14 cellular contexts compared by ENCODE assay signal in the genomic region with DNA sequence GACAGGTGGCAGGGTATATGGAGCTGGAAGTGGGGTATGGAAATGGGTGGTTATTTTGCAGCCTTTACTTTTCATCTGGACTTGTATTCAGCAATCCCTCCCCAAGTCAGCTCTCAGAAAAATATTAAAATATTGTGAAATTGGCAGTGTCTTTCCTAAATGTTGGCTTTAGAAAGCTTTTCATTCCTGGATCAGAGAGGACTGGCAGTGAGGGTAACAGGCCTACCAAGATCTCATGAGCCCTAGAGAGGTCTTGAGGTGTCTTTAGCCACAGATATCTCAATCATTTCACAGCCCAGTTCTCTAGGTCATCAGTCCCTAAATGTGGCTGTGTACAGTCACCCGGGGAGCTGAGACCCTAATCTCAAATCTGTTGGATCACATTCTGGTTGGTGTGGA. TPM values are rescaled to one million over a fixed set of nuclear protein-coding genes. Genes with fewer than 3 reads are reported as not detected.
DNase-seq lines count a peak whose midpoint lies in the region; ATAC-seq lines count a peak whose summit lies in the region.
"Had no signal": no experiment of that assay in that cellular context is flagged by ENCODE, and none has a peak within 500 bp of the region (broad histone marks: within the 10 kb centered on the region; RNA-seq: fewer than 3 reads in every experiment).

No MANE protein-coding gene starts in this region.

- H3K9me3 Mint-ChIP-seq in stimulated activated naive CD8-positive, alpha-beta T cell treated with anti-CD3 and anti-CD28 coated beads, Interleukin-15, Interleukin-2, amounts not matched to agents 100 ng/mL and 50 ng/mL, for 24 hours: no peaks in the 10 kb centered on the region
- H3K9me3 Mint-ChIP-seq in central memory CD8-positive, alpha-beta T cell: no peaks in the 10 kb centered on the region
- no peaks in the 10 kb centered on the region for H3K9me3 Mint-ChIP-seq in naive thymus-derived CD8-positive, alpha-beta T cell
- H3K9me3 Mint-ChIP-seq: GM23338 had no signal

- H3K27ac ChIP-seq in aorta (ENCODE audit: low read depth in 1 of 2, low read length in 2 of 2): peak overlapping the region; percentile 64 to 86
- H3K27ac ChIP-seq: ovary had no signal

- 76 to 92% methylated on average over 1 of the region's 1 CpG for WGBS in aorta, 2 donors

- H3K4me1 ChIP-seq in aorta (ENCODE audit: control insufficient read depth in 1 of 2, insufficient read depth in 2 of 2, low read length in 2 of 2): peaks cover 0 to 3% of the 10 kb centered on the region in 2 donors

- H3K4me3 Mint-ChIP-seq in stimulated activated naive CD8-positive, alpha-beta T cell treated with anti-CD3 and anti-CD28 coated beads, Interleukin-15, Interleukin-2, amounts not matched to agents 100 ng/mL and 50 ng/mL, for 24 hours: peak overlapping the region; percentile 50
- H3K4me3 Mint-ChIP-seq in central memory CD8-positive, alpha-beta T cell: no peak overlapping the region
- H3K4me3 Mint-ChIP-seq in naive thymus-derived CD8-positive, alpha-beta T cell: peak overlapping the region; percentile 64 to 90 (median 84)
- H3K4me3 Mint-ChIP-seq: GM23338 had no signal

- H3K36me3 ChIP-seq in aorta (ENCODE audit: control insufficient read depth in 1 of 2, insufficient read depth in 2 of 2, low read length in 1 of 2): peaks cover 3% of the 10 kb centered on the region in 2 donors
- H3K36me3 ChIP-seq: ovary had no signal

- ATAC-seq in stimulated activated naive CD8-positive, alpha-beta T cell treated with anti-CD3 and anti-CD28 coated beads, Interleukin-15, Interleukin-2, amounts not matched to agents 100 U/mL and 50 U/mL, for 24 hours: no peak
- ATAC-seq in central memory CD8-positive, alpha-beta T cell (replicated peaks; ENCODE audit: extremely low read depth, poor library complexity, severe bottlenecking): no peak
- no peak for ATAC-seq in naive thymus-derived CD8-positive, alpha-beta T cell
- ATAC-seq in aorta (ENCODE audit: low FRiP score): peak; percentile 51
- ATAC-seq in GM21390 (IDR thresholded peaks at IDR 0.05; ENCODE audit: unreplicated experiment): no peak
- ATAC-seq in GM21723 (IDR thresholded peaks at IDR 0.05; ENCODE audit: unreplicated experiment): no peak
- ATAC-seq: GM23338 had no signal

- H3K36me3 Mint-ChIP-seq in stimulated activated naive CD8-positive, alpha-beta T cell treated with anti-CD3 and anti-CD28 coated beads, Interleukin-15, Interleukin-2, amounts not matched to agents 100 ng/mL and 50 ng/mL, for 24 hours (ENCODE audit: low read depth): peaks cover 67% of the 10 kb centered on the region
- H3K36me3 Mint-ChIP-seq in central memory CD8-positive, alpha-beta T cell (ENCODE audit: insufficient read depth): peaks cover 19% of the 10 kb centered on the region
- peaks cover 0 to 59% (median 20%) of the 10 kb centered on the region in 3 donors for H3K36me3 Mint-ChIP-seq in naive thymus-derived CD8-positive, alpha-beta T cell

- H3K4me3 ChIP-seq in aorta (ENCODE audit: low read length in 2 of 2): no peak overlapping the region
- H3K4me3 ChIP-seq: GM23338, ovary had no signal

- no peaks in the 10 kb centered on the region for H3K27me3 Mint-ChIP-seq in stimulated activated naive CD8-positive, alpha-beta T cell treated with anti-CD3 and anti-CD28 coated beads, Interleukin-15, Interleukin-2, amounts not matched to agents 100 ng/mL and 50 ng/mL, for 24 hours
- H3K27me3 Mint-ChIP-seq in central memory CD8-positive, alpha-beta T cell: no peaks in the 10 kb centered on the region
- no peaks in the 10 kb centered on the region for H3K27me3 Mint-ChIP-seq in naive thymus-derived CD8-positive, alpha-beta T cell

- peaks cover 97% of the 10 kb centered on the region for H3K4me1 Mint-ChIP-seq in stimulated activated naive CD8-positive, alpha-beta T cell treated with anti-CD3 and anti-CD28 coated beads, Interleukin-15, Interleukin-2, amounts not matched to agents 100 ng/mL and 50 ng/mL, for 24 hours (ENCODE audit: low read depth)
- peaks cover 73% of the 10 kb centered on the region for H3K4me1 Mint-ChIP-seq in central memory CD8-positive, alpha-beta T cell
- peaks cover 54 to 95% (median 91%) of the 10 kb centered on the region in 4 donors for H3K4me1 Mint-ChIP-seq in naive thymus-derived CD8-positive, alpha-beta T cell

- POLR2A ChIA-PET in naive thymus-derived CD8-positive, alpha-beta T cell (lab: Charles Lee): interaction anchor here (0.6 to 40.3 kb wide), 6 partner anchors 7 to 203 kb away, joined by 3 to 1294 read pairs (median 4); a partner anchor contains a TSS

- no peak for DNase-seq in stimulated activated naive CD8-positive, alpha-beta T cell treated with anti-CD3 and anti-CD28 coated beads, Interleukin-15, Interleukin-2, amounts not matched to agents 100 U/mL and 50 U/mL, for 24 hours
- no peak for DNase-seq in central memory CD8-positive, alpha-beta T cell (ENCODE audit: low spot score in 2 of 2)
- no peak for DNase-seq in naive thymus-derived CD8-positive, alpha-beta T cell
- DNase-seq in aorta (no peak), putamen (ENCODE audit: low spot score) (no peak)
- DNase-seq: GDM1, NCI-H187 treated with DMSO at 0.1 percent for 48 hours had no signal

- no peaks in the 10 kb centered on the region for H3K9me3 ChIP-seq in aorta (ENCODE audit: control insufficient read depth, low read length)
- H3K9me3 ChIP-seq: ovary had no signal

- intact Hi-C loops in aorta (cut with DNase I): no loop called here

- no peaks in the 10 kb centered on the region for H3K27me3 ChIP-seq in aorta (ENCODE audit: control insufficient read depth in 1 of 2, insufficient read depth in 2 of 2, low read length in 1 of 2)
- H3K27me3 ChIP-seq: ovary had no signal

- peak overlapping the region; percentile 92 for H3K27ac Mint-ChIP-seq in stimulated activated naive CD8-positive, alpha-beta T cell treated with anti-CD3 and anti-CD28 coated beads, Interleukin-15, Interleukin-2, amounts not matched to agents 100 ng/mL and 50 ng/mL, for 24 hours
- H3K27ac Mint-ChIP-seq in central memory CD8-positive, alpha-beta T cell (ENCODE audit: low read depth): peak overlapping the region; percentile 12
- peak overlapping the region; percentile 83 to 98 (median 94) for H3K27ac Mint-ChIP-seq in naive thymus-derived CD8-positive, alpha-beta T cell
- H3K27ac Mint-ChIP-seq: GM23338 had no signal

RNA-seq across cellular contexts. Expression of a gene that starts 22.5 kb away (rescaled TPM):
- 10 to 100 TPM; 46.0 to 52.0 TPM for total RNA-seq in naive thymus-derived CD8-positive, alpha-beta T cell
- 10 to 100 TPM; 18.8 to 27.5 (median 23.3) TPM for polyA plus RNA-seq in naive thymus-derived CD8-positive, alpha-beta T cell
- 10 to 100 TPM; 13.7 to 21.1 TPM for total RNA-seq in aorta
- 1 to 10 TPM; 4.0 to 8.3 TPM for polyA plus RNA-seq in aorta

RNA-seq across cellular contexts. Expression of a gene that starts 22.6 kb away (rescaled TPM):
- total RNA-seq in naive thymus-derived CD8-positive, alpha-beta T cell: 100 to 1,000 TPM; 110 to 112 TPM
- polyA plus RNA-seq in naive thymus-derived CD8-positive, alpha-beta T cell: 10 to 100 TPM; 35.7 to 49.9 (median 43.2) TPM
- 10 to 100 TPM; 21.4 to 41.7 TPM for total RNA-seq in aorta
- 10 to 100 TPM; 11.0 to 99.2 TPM for polyA plus RNA-seq in aorta

RNA-seq across cellular contexts. Expression of a gene that starts 23.9 kb away (rescaled TPM):
- 100 to 1,000 TPM; 211 to 228 TPM for total RNA-seq in naive thymus-derived CD8-positive, alpha-beta T cell
- polyA plus RNA-seq in naive thymus-derived CD8-positive, alpha-beta T cell: 10 to 100 TPM; 14.3 to 20.2 (median 19.2) TPM
- total RNA-seq in aorta: 10 to 100 TPM; 47.0 to 52.4 TPM
- 10 to 100 TPM in 1 of 2 donors, 1 to 10 TPM in 1; 2.4 to 12.8 TPM for polyA plus RNA-seq in aorta

RNA-seq across cellular contexts. Expression of a gene that starts 43.1 kb away (rescaled TPM):
- total RNA-seq in naive thymus-derived CD8-positive, alpha-beta T cell: 1 to 10 TPM; 6.3 to 8.0 TPM
- polyA plus RNA-seq in naive thymus-derived CD8-positive, alpha-beta T cell: 1 to 10 TPM; 2.4 to 9.6 (median 4.6) TPM
- total RNA-seq in aorta: 10 to 100 TPM; 13.6 to 28.4 TPM
- 1 to 10 TPM; 7.2 to 7.5 TPM for polyA plus RNA-seq in aorta

RNA-seq across cellular contexts. Expression of a gene that starts 52.3 kb away (rescaled TPM):
- total RNA-seq in naive thymus-derived CD8-positive, alpha-beta T cell: under 1 TPM; 0.22 to 0.36 TPM
- polyA plus RNA-seq in naive thymus-derived CD8-positive, alpha-beta T cell: under 1 TPM in 1 of 3 donors, not detected in 2; 0.64 TPM
- under 1 TPM; 0.36 to 0.60 TPM for total RNA-seq in aorta
- polyA plus RNA-seq in aorta: 1 to 10 TPM in 1 of 2 donors, under 1 TPM in 1; 0.03 to 2.3 TPM
- total RNA-seq: cerebellum; T-helper 1 cell treated with Interleukin-12 subunit alpha and Interleukin-12 subunit beta and Interleukin-4 antibody, amounts not matched to agents 30 ng/mL and 1 ng/mL, for 36 hours had no signal

Comparison
In these comparisons a context has a peak if more than half of its experiments do, and no peak if none do; other contexts are left out.
1. H3K27ac Mint-ChIP-seq: peak in every context shown above with its lines; median percentile 94 in naive thymus-derived CD8-positive, alpha-beta T cell; 92 in stimulated activated naive CD8-positive, alpha-beta T cell treated with anti-CD3 and anti-CD28 coated beads, Interleukin-15, Interleukin-2, amounts not matched to agents 100 ng/mL and 50 ng/mL, for 24 hours; 12 in central memory CD8-positive, alpha-beta T cell.